In the genomic region with DNA sequence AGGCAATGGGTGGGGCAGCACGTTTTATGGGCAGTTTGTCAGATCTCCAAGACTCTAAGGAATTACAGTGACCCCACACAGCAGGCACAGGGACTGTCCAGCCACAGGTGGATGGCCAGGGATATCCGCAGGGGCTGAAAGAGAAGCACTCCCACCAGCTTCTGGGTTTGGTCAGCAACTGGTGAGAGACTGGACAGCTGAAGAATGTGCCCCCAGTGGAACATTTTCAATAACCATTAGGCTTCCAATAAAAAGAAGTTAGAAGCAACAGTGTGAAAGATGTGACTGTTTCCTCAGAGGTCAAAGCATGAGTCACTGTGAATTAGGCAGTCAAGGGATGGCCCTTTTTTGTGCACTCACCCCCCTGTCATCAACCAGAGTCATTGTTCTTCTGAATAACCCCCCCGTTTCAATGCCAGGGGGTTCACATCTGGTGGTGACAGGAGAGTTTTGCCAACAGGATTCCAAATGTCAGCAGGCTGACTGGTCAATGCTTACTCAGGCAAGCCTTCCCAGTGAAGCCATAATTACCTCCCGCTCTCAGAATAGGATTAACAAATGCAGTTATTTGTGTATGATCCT, we compare ENCODE assay signal across 13 cellular contexts.
DNase-seq lines count a peak whose midpoint lies in the region; ATAC-seq, FAIRE-seq and TF ChIP-seq lines count a peak whose summit lies in the region.
"Had no signal": no experiment of that assay in that cellular context is flagged by ENCODE, and none has a peak within 500 bp of the region (broad histone marks: within the 10 kb centered on the region; RNA-seq: fewer than 3 reads in every experiment).

No MANE protein-coding gene starts in this region.

- CTCF ChIA-PET in A549 (lab: Yijun Ruan, JAX) = no interaction called here
- CTCF ChIA-PET in activated CD4-positive, alpha-beta memory T cell treated with anti-CD3 and anti-CD28 coated beads for 36 hours (lab: Charles Lee) = no interaction called here

- H3K27me3 Mint-ChIP-seq in HFFc6 (ENCODE audit: insufficient read depth) (no peaks in the 10 kb centered on the region; the same call in 1 of the 2 replicates), nephron progenitor cell (ENCODE audit: low read depth, poor library complexity) (no peaks in the 10 kb centered on the region)
- H3K27me3 Mint-ChIP-seq in activated CD4-positive, alpha-beta memory T cell treated with anti-CD3 and anti-CD28 coated beads for 36 hours = no peaks in the 10 kb centered on the region

- no peaks in the 10 kb centered on the region for H3K27me3 ChIP-seq in body of pancreas
- H3K27me3 ChIP-seq: BLaER1 had no signal

- WGBS in A549 (ENCODE audit: missing lambda C conversion rate) = 36% methylated on average over 4 of the region's 4 CpGs
- 72 to 75% methylated on average over 4 of the region's 4 CpGs for WGBS in body of pancreas, 2 donors

- H3K36me3 ChIP-seq in body of pancreas (replicated peaks in 1 of 2; ENCODE audit: insufficient read depth in 1 of 2, low read depth in 2 of 2) = no peaks in the 10 kb centered on the region
- H3K36me3 ChIP-seq: BLaER1 had no signal

- POLR2A ChIA-PET in A549 (lab: Yijun Ruan, JAX) = no interaction called here
- POLR2A ChIA-PET in activated CD4-positive, alpha-beta memory T cell treated with anti-CD3 and anti-CD28 coated beads for 36 hours (lab: Charles Lee) = no interaction called here

- no peak for TF ChIP-seq CTCF in A549 (IDR thresholded peaks at IDR 0.05)
- TF ChIP-seq CTCF in HFFc6 (IDR thresholded peaks at IDR 0.05) = no peak
- TF ChIP-seq CTCF in body of pancreas (IDR thresholded peaks at IDR 0.05) = no peak
- no peak for TF ChIP-seq CTCF in nephron progenitor cell (IDR thresholded peaks at IDR 0.05)

- no peak for FAIRE-seq in A549 (lab: Jason Lieb, UNC)

- peaks cover 9% of the 10 kb centered on the region for H3K4me1 ChIP-seq in A549
- H3K4me1 ChIP-seq in body of pancreas = peaks cover 22% of the 10 kb centered on the region

- ATAC-seq in A549 (no peak), body of pancreas (no peak), HG03135 (IDR thresholded peaks at IDR 0.05; ENCODE audit: unreplicated experiment) (no peak)
- ATAC-seq: mucosa of descending colon had no signal

- no peak for TF ChIP-seq RAD21 in A549 (conservative IDR thresholded peaks at IDR 0.05 in 1 of 2, IDR thresholded peaks at IDR 0.05 in 1 of 2)

- H3K27ac ChIP-seq in A549 = peak overlapping the region in 1 of 2 experiments; percentile 45; a peak in 1 of 6 replicates
- no peak overlapping the region for H3K27ac ChIP-seq in body of pancreas
- H3K27ac ChIP-seq: BLaER1 had no signal

- intact Hi-C loops in activated CD4-positive, alpha-beta memory T cell treated with anti-CD3 and anti-CD28 coated beads for 36 hours (cut with micrococcal nuclease) = no loop called here
- intact Hi-C loops in body of pancreas (cut with DNase I) = no loop called here

- H3K27ac Mint-ChIP-seq in HFFc6 = peak overlapping the region; percentile 53
- no peak overlapping the region for H3K27ac Mint-ChIP-seq in activated CD4-positive, alpha-beta memory T cell treated with anti-CD3 and anti-CD28 coated beads for 36 hours
- H3K27ac Mint-ChIP-seq in nephron progenitor cell = no peak overlapping the region

- H3K36me3 Mint-ChIP-seq in HFFc6 (ENCODE audit: low read depth) (no peaks in the 10 kb centered on the region), nephron progenitor cell (ENCODE audit: low read depth) (no peaks in the 10 kb centered on the region)
- H3K36me3 Mint-ChIP-seq in activated CD4-positive, alpha-beta memory T cell treated with anti-CD3 and anti-CD28 coated beads for 36 hours = no peaks in the 10 kb centered on the region

- H3K9me3 ChIP-seq in A549 = no peaks in the 10 kb centered on the region
- H3K9me3 ChIP-seq in body of pancreas = no peaks in the 10 kb centered on the region
- H3K9me3 ChIP-seq: BLaER1, mucosa of descending colon had no signal

- H3K4me1 Mint-ChIP-seq in HFFc6 (ENCODE audit: low read depth) = peaks cover 49% of the 10 kb centered on the region
- H3K4me1 Mint-ChIP-seq in activated CD4-positive, alpha-beta memory T cell treated with anti-CD3 and anti-CD28 coated beads for 36 hours (ENCODE audit: low read depth) = no peaks in the 10 kb centered on the region
- no peaks in the 10 kb centered on the region for H3K4me1 Mint-ChIP-seq in nephron progenitor cell

- H3K4me2 ChIP-seq in A549 = peak overlapping the region; percentile 31; the same call in 1 of the 3 replicates
- H3K4me2 ChIP-seq: BLaER1 had no signal

- TF ChIP-seq POLR2A in A549 (IDR thresholded peaks at IDR 0.05; ENCODE audit: low read length) (no peak), body of pancreas (IDR thresholded peaks at IDR 0.05) (no peak)

- H3K9me3 Mint-ChIP-seq in HFFc6 = no peaks in the 10 kb centered on the region
- no peaks in the 10 kb centered on the region for H3K9me3 Mint-ChIP-seq in activated CD4-positive, alpha-beta memory T cell treated with anti-CD3 and anti-CD28 coated beads for 36 hours
- H3K9me3 Mint-ChIP-seq in nephron progenitor cell = no peaks in the 10 kb centered on the region

- peak overlapping the region; percentile 22 for H3K4me3 Mint-ChIP-seq in HFFc6
- H3K4me3 Mint-ChIP-seq in activated CD4-positive, alpha-beta memory T cell treated with anti-CD3 and anti-CD28 coated beads for 36 hours = no peak overlapping the region
- H3K4me3 Mint-ChIP-seq in nephron progenitor cell = no peak overlapping the region

- H3K4me3 ChIP-seq in A549 = no peak overlapping the region
- H3K4me3 ChIP-seq in body of pancreas = no peak overlapping the region
- H3K4me3 ChIP-seq: BLaER1, mucosa of descending colon had no signal

- TF ChIP-seq EP300 in A549 (IDR thresholded peaks at IDR 0.05) = no peak

- DNase-seq in A549 (ENCODE audit: low read depth in 1 of 2, low spot score in 1 of 2) = peak in 1 of 2 experiments; percentile 5
- peak; percentile 71 for DNase-seq in HFFc6
- DNase-seq in astrocyte of the hippocampus (ENCODE audit: low read depth, low spot score) = peak; percentile 56
- DNase-seq in inferior parietal cortex (ENCODE audit: extremely low spot score) = peak; percentile 73
- no peak for DNase-seq in activated CD4-positive, alpha-beta memory T cell treated with anti-CD3 and anti-CD28 coated beads for 36 hours
- DNase-seq in body of pancreas = no peak
- no peak for DNase-seq in nephron progenitor cell
- DNase-seq: activated naive CD4-positive, alpha-beta T cell treated with Interleukin-2 at 50 U/mL for 16 hours; Kasumi-1; mucosa of descending colon; stimulated activated naive CD4-positive, alpha-beta T cell had no signal

TF ChIP-seq in A549, 52 proteins besides CTCF, POLR2A, EP300 and RAD21:
- no peak for TF ChIP-seq JUN (IDR thresholded peaks at IDR 0.05)
- TF ChIP-seq RNF2 (IDR thresholded peaks at IDR 0.05; ENCODE audit: borderline replicate concordance, low read depth) = no peak
- TF ChIP-seq, protein P1, sequence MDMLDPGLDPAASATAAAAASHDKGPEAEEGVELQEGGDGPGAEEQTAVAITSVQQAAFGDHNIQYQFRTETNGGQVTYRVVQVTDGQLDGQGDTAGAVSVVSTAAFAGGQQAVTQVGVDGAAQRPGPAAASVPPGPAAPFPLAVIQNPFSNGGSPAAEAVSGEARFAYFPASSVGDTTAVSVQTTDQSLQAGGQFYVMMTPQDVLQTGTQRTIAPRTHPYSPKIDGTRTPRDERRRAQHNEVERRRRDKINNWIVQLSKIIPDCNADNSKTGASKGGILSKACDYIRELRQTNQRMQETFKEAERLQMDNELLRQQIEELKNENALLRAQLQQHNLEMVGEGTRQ (IDR thresholded peaks at IDR 0.05) = no peak
- no peak for TF ChIP-seq CHD2 (IDR thresholded peaks at IDR 0.05; ENCODE audit: low read length, partially characterized antibody)
TF ChIP-seq in A549: peak in this region for 0.

Comparison
In these comparisons a context has a peak if more than half of its experiments do, and no peak if none do; other contexts are left out.
1. DNase-seq: peak in HFFc6 (single experiment), astrocyte of the hippocampus (single experiment) and inferior parietal cortex (single experiment); none in activated CD4-positive, alpha-beta memory T cell treated with anti-CD3 and anti-CD28 coated beads for 36 hours (single experiment), body of pancreas (0 of 4) and nephron progenitor cell (single experiment).